Comparison of ENCODE assay signal across 6 cellular contexts in genomic region chr12:20501958-20502357, GRCh38.
"Had no signal": no experiment of that assay in that cellular context is flagged by ENCODE, and none has a peak within 500 bp of the region (broad histone marks: within the 10 kb centered on the region; RNA-seq: fewer than 3 reads in every experiment).

No MANE protein-coding gene starts in this region.

- H3K27ac ChIP-seq: HL-60, KMS-11 had no signal

- FAIRE-seq: HTR-8/SVneo had no signal

- DNase-seq: IMR-90, KBM-7, KG1 had no signal

- H3K4me2 ChIP-seq: KMS-11 had no signal

- H3K9ac ChIP-seq: KMS-11 had no signal
